In genomic region chr13:98405107-98405571, GRCh38 we compare ENCODE assay signal across 12 cellular contexts.
DNase-seq lines count a peak whose midpoint lies in the region; ATAC-seq and TF ChIP-seq lines count a peak whose summit lies in the region.
"Had no signal": no experiment of that assay in that cellular context is flagged by ENCODE, and none has a peak within 500 bp of the region (broad histone marks: within the 10 kb centered on the region; RNA-seq: fewer than 3 reads in every experiment).

No MANE protein-coding gene starts in this region.

- DNase-seq in BE2C, result peak; percentile 50
- peak; percentile 62 for DNase-seq in NCI-H1417 treated with DMSO at 0.1 percent for 48 hours (lab: John Stamatoyannopoulos, UW)
- peak in 36 of 56 donors; percentile 10 to 64 (median 28) for DNase-seq in amygdala (lab: John Stamatoyannopoulos, UW)
- DNase-seq in iPS-NIHi7 (ENCODE audit: extremely low spot score), result peak; percentile 80
- no peak for DNase-seq in glomerular visceral epithelial cell (ENCODE audit: extremely low spot score)
- DNase-seq in adrenal gland, result no peak
- DNase-seq: activated CD8-positive, alpha-beta T cell treated with anti-CD3 and anti-CD28 coated beads, Interleukin-2, amount 10 ng/mL, durations not matched to agents 7 days and 5 days; GOT3 had no signal

- H3K9me3 ChIP-seq in BE2C, result no peaks in the 10 kb centered on the region
- H3K9me3 ChIP-seq in adrenal gland (replicated peaks in 1 of 3), result no peaks in the 10 kb centered on the region

- ATAC-seq in HG03521 (IDR thresholded peaks at IDR 0.05; ENCODE audit: unreplicated experiment) (no peak), GM19035 (IDR thresholded peaks at IDR 0.05; ENCODE audit: unreplicated experiment) (no peak)
- ATAC-seq: activated CD8-positive, alpha-beta T cell treated with anti-CD3 and anti-CD28 coated beads, Interleukin-2, amount 10 ng/mL, durations not matched to agents 7 days and 5 days had no signal

- H3K36me3 ChIP-seq in BE2C, result peaks cover 6% of the 10 kb centered on the region; the same call in 1 of the 2 replicates
- H3K36me3 ChIP-seq in adrenal gland (replicated peaks in 1 of 2), result no peaks in the 10 kb centered on the region

- H3K27ac ChIP-seq in adrenal gland, result no peak overlapping the region
- H3K27ac ChIP-seq: BLaER1, skin epidermis had no signal

- H3K4me3 ChIP-seq in BE2C (ENCODE audit: low read depth, low read length) (no peak overlapping the region), adrenal gland (no peak overlapping the region)
- H3K4me3 ChIP-seq: BLaER1, skin epidermis had no signal

- no peak for TF ChIP-seq POLR2A in adrenal gland (IDR thresholded peaks at IDR 0.05)

- TF ChIP-seq CTCF in BE2C (IDR thresholded peaks at IDR 0.05; ENCODE audit: low read depth, low read length), result peak; percentile 14; the same call in 1 of the 2 replicates
- no peak for TF ChIP-seq CTCF in adrenal gland (IDR thresholded peaks at IDR 0.05)

- no peaks in the 10 kb centered on the region for H3K27me3 ChIP-seq in BE2C
- H3K27me3 ChIP-seq in adrenal gland, result no peaks in the 10 kb centered on the region
- H3K27me3 ChIP-seq: BLaER1 had no signal

- WGBS in adrenal gland, 4 donors, result 73 to 90% (median 75%) methylated on average over 7 of the region's 7 CpGs

- H3K4me1 ChIP-seq in BE2C (no peaks in the 10 kb centered on the region), adrenal gland (replicated peaks in 1 of 2) (peaks cover 0 to 8% of the 10 kb centered on the region in 2 donors)

- intact Hi-C loops in adrenal gland (cut with DNase I), result no loop called here

Comparison
In these comparisons a context has a peak if more than half of its experiments do, and no peak if none do; other contexts are left out.
1. DNase-seq: peak in BE2C (single experiment), NCI-H1417 treated with DMSO at 0.1 percent for 48 hours (single experiment), amygdala (36 of 56) and iPS-NIHi7 (single experiment); none in glomerular visceral epithelial cell (single experiment) and adrenal gland (0 of 7).